8 cellular contexts compared by ENCODE assay signal in the genomic region with DNA sequence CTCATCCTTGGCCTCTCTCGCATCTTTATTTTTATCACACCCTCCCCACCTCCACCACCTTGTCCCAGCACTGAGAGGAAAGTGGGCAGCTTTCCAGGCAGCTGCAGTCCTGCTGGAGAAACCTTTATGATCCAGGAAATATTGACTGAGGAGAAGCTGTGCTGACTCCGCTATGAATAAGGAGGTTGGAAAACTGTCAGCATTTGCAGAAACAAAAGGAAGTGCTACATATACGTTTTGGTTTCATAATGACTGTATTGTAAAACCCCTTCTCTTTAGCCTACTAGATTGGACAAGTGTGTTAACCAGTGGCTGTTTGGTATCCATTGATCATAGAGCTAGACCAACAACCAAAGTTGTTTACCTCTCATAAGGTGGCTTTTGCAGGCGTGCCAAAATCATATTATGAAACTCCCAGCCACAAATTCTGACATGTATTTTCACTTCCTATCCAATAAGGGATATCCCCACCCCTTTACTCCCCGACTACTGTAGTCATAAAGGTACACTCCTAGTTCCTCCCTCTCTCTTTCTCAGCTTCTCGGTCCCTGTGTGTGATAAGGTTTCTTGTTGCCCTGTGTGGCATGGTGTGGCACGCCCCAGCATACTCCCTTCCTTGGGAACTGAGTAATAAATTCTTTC.
DNase-seq lines count a peak whose midpoint lies in the region; ATAC-seq and TF ChIP-seq lines count a peak whose summit lies in the region.

No MANE protein-coding gene starts in this region.

- H3K9me3 Mint-ChIP-seq in activated naive CD8-positive, alpha-beta T cell (ENCODE audit: low read depth), result no peaks in the 10 kb centered on the region

- intact Hi-C loops in sciatic nerve (cut with DNase I), result no loop called here
- intact Hi-C loops in head of caudate nucleus (cut with DNase I), result no loop called here

- H3K27me3 Mint-ChIP-seq in activated naive CD8-positive, alpha-beta T cell, result no peaks in the 10 kb centered on the region

- no peak overlapping the region for H3K4me3 ChIP-seq in GM12864 (ENCODE audit: low read depth, low read length)

- no peak overlapping the region for H3K27ac Mint-ChIP-seq in activated naive CD8-positive, alpha-beta T cell

- TF ChIP-seq CTCF in GM12864 (IDR thresholded peaks at IDR 0.05; ENCODE audit: low read depth, low read length, missing control alignments), result no peak

- peaks cover 15% of the 10 kb centered on the region for H3K36me3 Mint-ChIP-seq in activated naive CD8-positive, alpha-beta T cell

- H3K4me3 Mint-ChIP-seq in activated naive CD8-positive, alpha-beta T cell, result peak overlapping the region; percentile 17

- ATAC-seq in GM21381 (IDR thresholded peaks at IDR 0.05; ENCODE audit: unreplicated experiment), result peak; percentile 98
- ATAC-seq in HG03571 (IDR thresholded peaks at IDR 0.05; ENCODE audit: unreplicated experiment), result peak; percentile 98
- peak; percentile 58 for ATAC-seq in sciatic nerve

- DNase-seq in GM12864 (ENCODE audit: low read depth) (peak; percentile 83), sciatic nerve (ENCODE audit: low spot score) (no peak), SKM-1 (lab: John Stamatoyannopoulos, UW; ENCODE audit: unreplicated experiment) (no peak), head of caudate nucleus (no peak), NCI-H2196 (lab: John Stamatoyannopoulos, UW; ENCODE audit: unreplicated experiment) (no peak)

- peaks cover 27% of the 10 kb centered on the region for H3K4me1 Mint-ChIP-seq in activated naive CD8-positive, alpha-beta T cell (ENCODE audit: low read depth)
